Comparison of ENCODE assay signal across 17 cellular contexts in genomic region chr11:10506013-10506370, GRCh38.
"Had no signal": no experiment of that assay in that cellular context is flagged by ENCODE, and none has a peak within 500 bp of the region (broad histone marks: within the 10 kb centered on the region; RNA-seq: fewer than 3 reads in every experiment).

No MANE protein-coding gene starts in this region.

- H3K27ac ChIP-seq: right atrium auricular region, transverse colon had no signal

- H3K27me3 ChIP-seq: adrenal gland, heart right ventricle, right atrium auricular region, transverse colon had no signal

- H3K9me3 Mint-ChIP-seq: activated CD8-positive, alpha-beta T cell treated with anti-CD3 and anti-CD28 coated beads for 36 hours; activated T-cell treated with anti-CD3 and anti-CD28 coated beads, Interleukin-2, amount 50 U/mL, for 4 hours; nephron progenitor cell had no signal

- DNase-seq: activated CD4-positive, alpha-beta T cell treated with anti-CD3 and anti-CD28 coated beads for 4 hours; activated CD8-positive, alpha-beta T cell treated with anti-CD3 and anti-CD28 coated beads for 36 hours; activated effector memory CD4-positive, alpha-beta T cell treated with Interleukin-2 at 50 U/mL for 16 hours; activated naive CD4-positive, alpha-beta T cell treated with anti-CD3 and anti-CD28 coated beads, Interleukin-2, amount 50 U/mL, for 16 hours; activated T-cell treated with anti-CD3 and anti-CD28 coated beads, Interleukin-2, amount 50 U/mL, for 4 hours; heart right ventricle; nephron progenitor cell; occipital lobe; stimulated activated CD4-positive, alpha-beta T cell treated with anti-CD3 and anti-CD28 coated beads, Interleukin-15, amount 100 ng/mL, for 24 hours; stimulated activated CD4-positive, alpha-beta T cell treated with anti-CD3 and anti-CD28 coated beads, Interleukin-4, amount 100 ng/mL, for 24 hours; stimulated activated naive CD4-positive, alpha-beta T cell; transverse colon had no signal

- H3K4me1 ChIP-seq: right atrium auricular region, transverse colon had no signal

- ATAC-seq: activated CD8-positive, alpha-beta T cell treated with anti-CD3 and anti-CD28 coated beads for 36 hours; activated T-cell treated with anti-CD3 and anti-CD28 coated beads, Interleukin-2, amount 50 U/mL, for 4 hours; heart right ventricle; SK-N-SH treated with all-trans-retinoic acid at 6 μM for 48 hours had no signal

- H3K4me3 Mint-ChIP-seq: activated CD8-positive, alpha-beta T cell treated with anti-CD3 and anti-CD28 coated beads for 36 hours; activated T-cell treated with anti-CD3 and anti-CD28 coated beads, Interleukin-2, amount 50 U/mL, for 4 hours; nephron progenitor cell had no signal

- H3K27me3 Mint-ChIP-seq: activated CD8-positive, alpha-beta T cell treated with anti-CD3 and anti-CD28 coated beads for 36 hours had no signal

- FAIRE-seq: colon, frontal cortex had no signal

- H3K36me3 ChIP-seq: right atrium auricular region, transverse colon had no signal

- H3K9me3 ChIP-seq: adrenal gland, heart right ventricle, right atrium auricular region, transverse colon had no signal

- H3K4me3 ChIP-seq: adrenal gland, heart right ventricle, right atrium auricular region, transverse colon had no signal

- H3K27ac Mint-ChIP-seq: nephron progenitor cell had no signal
